In genomic region chr22:44292521-44292920, GRCh38 we compare ENCODE assay signal across 26 cellular contexts. TPM values are rescaled to one million over a fixed set of nuclear protein-coding genes. Genes with fewer than 3 reads are reported as not detected.
DNase-seq lines count a peak whose midpoint lies in the region; ATAC-seq, FAIRE-seq and TF ChIP-seq lines count a peak whose summit lies in the region.
"Had no signal": no experiment of that assay in that cellular context is flagged by ENCODE, and none has a peak within 500 bp of the region (broad histone marks: within the 10 kb centered on the region; RNA-seq: fewer than 3 reads in every experiment).

No MANE protein-coding gene starts in this region.

- no peaks in the 10 kb centered on the region for H3K4me1 ChIP-seq in HEK293 (ENCODE audit: control insufficient read depth, insufficient read depth, low read length)
- peaks cover 2 to 16% (median 10%) of the 10 kb centered on the region in 4 experiments for H3K4me1 ChIP-seq in H1 (replicated peaks in 1 of 4; ENCODE audit: control insufficient read depth in 3 of 4, insufficient read depth in 4 of 4, low read length in 3 of 4)
- peaks cover 34% of the 10 kb centered on the region for H3K4me1 ChIP-seq in neural progenitor cell
- no peaks in the 10 kb centered on the region for H3K4me1 ChIP-seq in upper lobe of right lung
- H3K4me1 ChIP-seq in hepatocyte (ENCODE audit: insufficient read depth) = peaks cover 9% of the 10 kb centered on the region
- no peaks in the 10 kb centered on the region for H3K4me1 ChIP-seq in small intestine (ENCODE audit: control insufficient read depth in 2 of 2, insufficient read depth in 1 of 2, low read depth in 1 of 2, low read length in 1 of 2)
- H3K4me1 ChIP-seq: A549, BE2C had no signal

- no peak for TF ChIP-seq RAD21 in H1 (IDR thresholded peaks at IDR 0.05 in 1 of 2, conservative IDR thresholded peaks at IDR 0.05 in 1 of 2; ENCODE audit: low read depth in 2 of 2, low read length in 2 of 2)

- no peak overlapping the region for H3K56ac ChIP-seq in H1 (replicated peaks; ENCODE audit: insufficient read length, low read depth, low read length)

- H3K27ac ChIP-seq in HEK293 (ENCODE audit: extremely low read depth, low read depth, low read length) (no peak overlapping the region), H1 (ENCODE audit: low read depth, low read length) (no peak overlapping the region), neural progenitor cell (no peak overlapping the region), upper lobe of right lung (no peak overlapping the region), hepatocyte (no peak overlapping the region), small intestine (ENCODE audit: low read depth in 1 of 2, low read length in 1 of 2) (no peak overlapping the region)
- H3K27ac ChIP-seq: A549 had no signal

- H4K5ac ChIP-seq in H1 (ENCODE audit: insufficient read length, low read depth, low read length) = no peak overlapping the region

- H4K91ac ChIP-seq in H1 (replicated peaks; ENCODE audit: insufficient read length, low read length) = peak overlapping the region; percentile 70

- H2BK12ac ChIP-seq in H1 (ENCODE audit: low read depth, low read length) = 0 out of 2 replicates have a peak overlapping the region, but pooled peaks have one; percentile 68

- H3K9ac ChIP-seq in H1 (replicated peaks in 1 of 4; ENCODE audit: extremely low read depth in 1 of 4, low read depth in 3 of 4, low read length in 3 of 4) (no peak overlapping the region), neural progenitor cell (no peak overlapping the region)
- H3K9ac ChIP-seq: BLaER1 treated with 17β-estradiol and CSF1 and Interleukin-3, amounts not matched to agents 10 nM and 100 nM had no signal

- peak; percentile 7 for ATAC-seq in upper lobe of right lung
- ATAC-seq in activated T-helper 17 cell treated with anti-CD3 and anti-CD28 coated beads, Interleukin-2, amount 50 U/mL, for 72 hours (replicated peaks) = no peak
- no peak for ATAC-seq in GM21576 (IDR thresholded peaks at IDR 0.05; ENCODE audit: unreplicated experiment)
- ATAC-seq: A549, GM12878 had no signal

- peak overlapping the region; percentile 59 for H3K27ac Mint-ChIP-seq in neural progenitor cell
- H3K27ac Mint-ChIP-seq in activated T-helper 17 cell treated with anti-CD3 and anti-CD28 coated beads, Interleukin-2, amount 50 U/mL, for 72 hours = no peak overlapping the region
- H3K27ac Mint-ChIP-seq: CD4-positive, alpha-beta T cell had no signal

- H3K27me3 Mint-ChIP-seq in neural progenitor cell (ENCODE audit: insufficient read depth, low read depth) = peaks cover 26% of the 10 kb centered on the region
- peaks cover 4% of the 10 kb centered on the region for H3K27me3 Mint-ChIP-seq in activated T-helper 17 cell treated with anti-CD3 and anti-CD28 coated beads, Interleukin-2, amount 50 U/mL, for 72 hours
- H3K27me3 Mint-ChIP-seq: CD4-positive, alpha-beta T cell had no signal

- no peak overlapping the region for H3K23ac ChIP-seq in H1 (ENCODE audit: insufficient read length)

- H3K23me2 ChIP-seq in H1 (ENCODE audit: low read depth, low read length) = no peaks in the 10 kb centered on the region

- H3K4me3 Mint-ChIP-seq in neural progenitor cell = no peak overlapping the region
- no peak overlapping the region for H3K4me3 Mint-ChIP-seq in activated T-helper 17 cell treated with anti-CD3 and anti-CD28 coated beads, Interleukin-2, amount 50 U/mL, for 72 hours
- H3K4me3 Mint-ChIP-seq: CD4-positive, alpha-beta T cell; CD8-positive, alpha-beta memory T cell had no signal

- H3K18ac ChIP-seq in H1 (ENCODE audit: extremely low read depth, low read length) = peak overlapping the region; percentile 5

- no peak overlapping the region for H2BK120ac ChIP-seq in H1 (replicated peaks; ENCODE audit: low read depth, low read length)

- H3K4me1 Mint-ChIP-seq in neural progenitor cell = peaks cover 58% of the 10 kb centered on the region
- H3K4me1 Mint-ChIP-seq in activated T-helper 17 cell treated with anti-CD3 and anti-CD28 coated beads, Interleukin-2, amount 50 U/mL, for 72 hours = no peaks in the 10 kb centered on the region
- H3K4me1 Mint-ChIP-seq: CD8-positive, alpha-beta memory T cell had no signal

- peaks cover 17% of the 10 kb centered on the region for H3K9me3 Mint-ChIP-seq in neural progenitor cell
- peaks cover 4% of the 10 kb centered on the region for H3K9me3 Mint-ChIP-seq in activated T-helper 17 cell treated with anti-CD3 and anti-CD28 coated beads, Interleukin-2, amount 50 U/mL, for 72 hours
- H3K9me3 Mint-ChIP-seq: CD4-positive, alpha-beta T cell had no signal

- no peaks in the 10 kb centered on the region for H3K79me2 ChIP-seq in H1 (ENCODE audit: control insufficient read depth in 1 of 2, insufficient read depth in 2 of 2, low read length in 2 of 2)
- H3K79me2 ChIP-seq in neural progenitor cell (ENCODE audit: low read depth) = no peaks in the 10 kb centered on the region
- no peaks in the 10 kb centered on the region for H3K79me2 ChIP-seq in hepatocyte

- CTCF ChIA-PET in HEK293 (lab: Yijun Ruan, JAX) (no interaction called here), H1 (lab: Charles Lee; ENCODE audit: partially characterized antibody) (no interaction called here)

- 0 out of 2 replicates have a peak overlapping the region, but pooled peaks have one; percentile 16 for H2BK15ac ChIP-seq in H1 (ENCODE audit: low read length)

- peaks cover 2% of the 10 kb centered on the region for H3K36me3 Mint-ChIP-seq in neural progenitor cell
- H3K36me3 Mint-ChIP-seq in activated T-helper 17 cell treated with anti-CD3 and anti-CD28 coated beads, Interleukin-2, amount 50 U/mL, for 72 hours (ENCODE audit: low read depth) = no peaks in the 10 kb centered on the region
- H3K36me3 Mint-ChIP-seq: CD14-positive monocyte; CD8-positive, alpha-beta memory T cell had no signal

- H3K27me3 ChIP-seq in H1 (replicated peaks in 1 of 4; ENCODE audit: control insufficient read depth in 3 of 4, extremely low read depth in 1 of 4, insufficient read depth in 3 of 4, low read length in 3 of 4) (no peaks in the 10 kb centered on the region; a peak in 1 of 7 replicates), neural progenitor cell (no peaks in the 10 kb centered on the region), upper lobe of right lung (no peaks in the 10 kb centered on the region), hepatocyte (no peaks in the 10 kb centered on the region), small intestine (ENCODE audit: control insufficient read depth in 2 of 2, insufficient read depth in 2 of 2, low read length in 2 of 2) (no peaks in the 10 kb centered on the region)
- H3K27me3 ChIP-seq: BE2C; BLaER1 treated with 17β-estradiol and CSF1 and Interleukin-3, amounts not matched to agents 10 nM and 100 nM had no signal

- H3K9me2 ChIP-seq in hepatocyte (replicated peaks; ENCODE audit: insufficient read depth) = no peaks in the 10 kb centered on the region

- intact Hi-C loops in upper lobe of right lung (cut with DNase I) = no loop called here

- no peaks in the 10 kb centered on the region for H4K20me1 ChIP-seq in H1 (replicated peaks in 1 of 2; ENCODE audit: control insufficient read depth in 1 of 2, insufficient read depth in 2 of 2, low read length in 2 of 2)
- no peaks in the 10 kb centered on the region for H4K20me1 ChIP-seq in neural progenitor cell (ENCODE audit: low read depth)
- no peaks in the 10 kb centered on the region for H4K20me1 ChIP-seq in hepatocyte (ENCODE audit: insufficient read depth, poor library complexity, severe bottlenecking)
- H4K20me1 ChIP-seq: BLaER1 treated with 17β-estradiol and CSF1 and Interleukin-3, amounts not matched to agents 10 nM and 100 nM had no signal

- H3K79me1 ChIP-seq in H1 (ENCODE audit: low read depth, low read length) = no peaks in the 10 kb centered on the region

- H3K4me2 ChIP-seq in H1 (ENCODE audit: insufficient read depth in 1 of 2, low read depth in 2 of 2, low read length in 2 of 2) = peak overlapping the region in 1 of 2 experiments; percentile 25; a peak in 1 of 4 replicates
- no peak overlapping the region for H3K4me2 ChIP-seq in neural progenitor cell
- H3K4me2 ChIP-seq in hepatocyte = no peak overlapping the region
- H3K4me2 ChIP-seq: A549 had no signal

- H2AFZ ChIP-seq in H1 (ENCODE audit: low read length) (no peak overlapping the region), neural progenitor cell (replicated peaks) (no peak overlapping the region), hepatocyte (no peak overlapping the region)

- H2AK5ac ChIP-seq in H1 (ENCODE audit: low read depth, low read length) = no peak overlapping the region

- H3K4me3 ChIP-seq in HEK293 (ENCODE audit: low read depth, low read length) (no peak overlapping the region), H1 (ENCODE audit: extremely low read depth in 1 of 4, insufficient read depth in 2 of 4, low read depth in 3 of 4, low read length in 4 of 4) (no peak overlapping the region), neural progenitor cell (no peak overlapping the region), upper lobe of right lung (no peak overlapping the region), hepatocyte (no peak overlapping the region), small intestine (ENCODE audit: low read depth in 1 of 2, low read length in 2 of 2) (no peak overlapping the region)
- H3K4me3 ChIP-seq: A549; BLaER1 treated with 17β-estradiol and CSF1 and Interleukin-3, amounts not matched to agents 10 nM and 100 nM; GM12878 had no signal

- H4K8ac ChIP-seq in H1 (ENCODE audit: extremely low read depth, insufficient read depth, low read length) = no peak overlapping the region; the same call in 1 of the 2 replicates

- TF ChIP-seq EP300 in H1 (IDR thresholded peaks at IDR 0.05; ENCODE audit: borderline replicate concordance in 1 of 2, low read depth in 2 of 2, low read length in 2 of 2) = no peak

- H2BK20ac ChIP-seq in H1 (ENCODE audit: low read length) = no peak overlapping the region

- H3K9me3 ChIP-seq in HEK293 (ENCODE audit: control insufficient read depth, insufficient read depth, low read depth, low read length) = peaks cover 2% of the 10 kb centered on the region
- H3K9me3 ChIP-seq in H1 (ENCODE audit: insufficient read depth in 2 of 2, low read depth in 1 of 2, low read length in 1 of 2) = peaks cover 2 to 4% of the 10 kb centered on the region in 2 experiments; a peak in 1 of 4 replicates
- no peaks in the 10 kb centered on the region for H3K9me3 ChIP-seq in neural progenitor cell (ENCODE audit: low read depth)
- H3K9me3 ChIP-seq in upper lobe of right lung = no peaks in the 10 kb centered on the region
- no peaks in the 10 kb centered on the region for H3K9me3 ChIP-seq in hepatocyte (ENCODE audit: low read depth)
- H3K9me3 ChIP-seq in small intestine (ENCODE audit: control insufficient read depth, low read depth) = no peaks in the 10 kb centered on the region
- H3K9me3 ChIP-seq: A549, BE2C had no signal

- peak overlapping the region; percentile 56; the same call in 1 of the 2 replicates for H2BK5ac ChIP-seq in H1 (ENCODE audit: low read depth, low read length)

- no peaks in the 10 kb centered on the region for H3K36me3 ChIP-seq in HEK293 (ENCODE audit: control insufficient read depth in 2 of 2, insufficient read depth in 1 of 2, low read length in 2 of 2)
- H3K36me3 ChIP-seq in H1 (ENCODE audit: control insufficient read depth in 2 of 4, insufficient read depth in 4 of 4, low read length in 3 of 4) = no peaks in the 10 kb centered on the region
- peaks cover 5% of the 10 kb centered on the region for H3K36me3 ChIP-seq in neural progenitor cell
- H3K36me3 ChIP-seq in upper lobe of right lung = no peaks in the 10 kb centered on the region
- H3K36me3 ChIP-seq in hepatocyte (replicated peaks; ENCODE audit: insufficient read depth, low read depth) = no peaks in the 10 kb centered on the region
- H3K36me3 ChIP-seq in small intestine (ENCODE audit: control insufficient read depth in 2 of 2, insufficient read depth in 2 of 2, low read length in 2 of 2) = no peaks in the 10 kb centered on the region
- H3K36me3 ChIP-seq: BE2C; BLaER1 treated with 17β-estradiol and CSF1 and Interleukin-3, amounts not matched to agents 10 nM and 100 nM had no signal

- H3F3A ChIP-seq in neural progenitor cell (ENCODE audit: low read depth) = peaks cover 19% of the 10 kb centered on the region

- 85% methylated on average over 9 of the region's 10 CpGs; no CpG with 5 or more reads in 1 of the 2 experiments for WGBS in H1 (ENCODE audit: extremely low coverage in 1 of 2, insufficient coverage in 1 of 2, insufficient read length in 1 of 2, insufficient replicate concordance in 2 of 2, low coverage in 1 of 2, low lambda C conversion rate in 2 of 2, missing lambda C conversion rate in 1 of 2), 2 experiments
- WGBS in hepatocyte (ENCODE audit: low lambda C conversion rate, missing lambda C conversion rate) = 94% methylated on average over 10 of the region's 10 CpGs
- WGBS in small intestine, 3 donors = 81 to 86% (median 82%) methylated on average over 10 of the region's 10 CpGs

- POLR2A ChIA-PET in HEK293 (lab: Yijun Ruan, JAX) (no interaction called here), H1 (lab: Charles Lee; ENCODE audit: partially characterized antibody) (interaction anchor here (1.2 kb wide), 1 partner anchor 9 kb away, joined by 3 read pairs; no protein-coding TSS in a partner anchor)

- H3K4ac ChIP-seq in H1 (replicated peaks; ENCODE audit: insufficient read length, low read depth, low read length) = peak overlapping the region; percentile 71

- FAIRE-seq in H1 (lab: Jason Lieb, UNC) (no peak), small intestine (lab: Jason Lieb, UNC) (no peak)
- FAIRE-seq: A549, D721Med, GM12878, GM19239 had no signal

- H3K14ac ChIP-seq in H1 (ENCODE audit: insufficient read length) = no peak overlapping the region

- TF ChIP-seq POLR2A in H1 (IDR thresholded peaks at IDR 0.05; ENCODE audit: control extremely low read depth in 1 of 2, low read depth in 2 of 2, low read length in 2 of 2) = no peak

- DNase-seq in H1 (ENCODE audit: low read depth in 1 of 2, low spot score in 2 of 2) (no peak), neural progenitor cell (ENCODE audit: low spot score) (no peak), upper lobe of right lung (no peak), hepatocyte (ENCODE audit: low spot score) (no peak), small intestine (no peak)
- DNase-seq: 8988T; ACHN; AML-193; CD4-positive, alpha-beta T cell; CD8-positive, alpha-beta memory T cell; DMS 273 treated with DMSO at 0.1 percent for 48 hours; DMS79; EL; GDM1; GOT3; HCEC 1CT had no signal

- TF ChIP-seq CTCF in HEK293 (tag by site-specific recombination; IDR thresholded peaks at IDR 0.05) = no peak
- TF ChIP-seq CTCF in H1 (IDR thresholded peaks at IDR 0.05; ENCODE audit: control extremely low read depth in 1 of 3, insufficient read depth in 1 of 3, low read depth in 1 of 3, low read length in 3 of 3) = no peak
- TF ChIP-seq CTCF in neural progenitor cell (IDR thresholded peaks at IDR 0.05) = no peak
- TF ChIP-seq CTCF in upper lobe of right lung (IDR thresholded peaks at IDR 0.05) = no peak
- no peak for TF ChIP-seq CTCF in hepatocyte (IDR thresholded peaks at IDR 0.05; ENCODE audit: poor library complexity)

RNA-seq across cellular contexts. Expression of gene SHISAL1, which starts 20.2 kb away (rescaled TPM):
- total RNA-seq in H1 (2021; fragmentation: NEBNext Ultra II Directional; extraction: Animal tissue kit (Norgen Biotek cat#: 25700)) = 5.4 and 5.8 TPM in 2 replicates
- polyA plus RNA-seq in H1 (2011; rRNA removed) (2.4 and 3.7 TPM in 2 replicates), hepatocyte (0.36 and 0.66 TPM in 2 replicates), small intestine (1 to 10 TPM in 1 of 3 donors, under 1 TPM in 2; under 0.01 to 1.2 (median 0.54) TPM)
- polyA plus RNA-seq in H1 (2011; cell fraction: cytosol; rRNA removed) = 2.7 TPM
- 3.0 TPM for polyA plus RNA-seq in H1 (2011; cell fraction: nucleus; rRNA removed)
- polyA plus RNA-seq in H1 (2012, experiment 1 of 2) = 4.3 to 5.6 TPM (median 5.0 TPM) in 4 replicates
- polyA plus RNA-seq in H1 (2012, experiment 2 of 2) = 3.5 TPM
- polyA plus RNA-seq in H1 (2013, experiment 1 of 2) = 2.3 TPM
- 2.5 TPM for polyA plus RNA-seq in H1 (2013, experiment 2 of 2)
- polyA minus RNA-seq in H1 (2011; rRNA and poly(A)+ RNA removed) = 7.7 and 11.4 TPM in 2 replicates
- polyA minus RNA-seq in H1 (2011; cell fraction: cytosol; rRNA and poly(A)+ RNA removed) = 2.6 TPM
- 2.2 TPM for polyA minus RNA-seq in H1 (2011; cell fraction: nucleus; rRNA and poly(A)+ RNA removed)
- total RNA-seq in neural progenitor cell (ENCODE audit: low replicate concordance) (4.4 and 5.7 TPM in 2 replicates), upper lobe of right lung (1.0 TPM), hepatocyte (1.8 and 2.4 TPM in 2 replicates)
- not detected for total RNA-seq in activated T-helper 17 cell treated with anti-CD3 and anti-CD28 coated beads, Interleukin-2, amount 50 U/mL, for 72 hours
- total RNA-seq: CD4-positive, alpha-beta T cell; CD8-positive, alpha-beta memory T cell; GM12878 had no signal
- polyA plus RNA-seq: CD14-positive monocyte; CD8-positive, alpha-beta memory T cell; GM12878 had no signal
